In genomic region chr1:209607102-209607794, GRCh38 we compare ENCODE assay signal across 1 cellular context.
A peak's percentile ranks its signal among the peaks of the same experiment; 100 is the strongest.
TF ChIP-seq lines count a peak whose summit lies in the region.

No MANE protein-coding gene starts in this region.

TF ChIP-seq in GM12878, 131 proteins besides CTCF, POLR2A, EP300 and RAD21 (continues in another document):
- TF ChIP-seq ZBTB33 (IDR thresholded peaks at IDR 0.05) (no peak), MXI1 (IDR thresholded peaks at IDR 0.05; ENCODE audit: low read depth, low read length) (no peak), ATF7 (IDR thresholded peaks at IDR 0.05; ENCODE audit: low read depth) (peak; percentile 52; the same call in 1 of the 2 replicates), JUNB (IDR thresholded peaks at IDR 0.05) (peak; percentile 59), ZNF384 (IDR thresholded peaks at IDR 0.05; ENCODE audit: borderline replicate concordance, low read depth, low read length) (no peak), SREBF1 (IDR thresholded peaks at IDR 0.05; ENCODE audit: low read length) (no peak), KDM1A (IDR thresholded peaks at IDR 0.05; ENCODE audit: borderline replicate concordance) (no peak), KAT2A (conservative IDR thresholded peaks at IDR 0.05; ENCODE audit: control insufficient read depth, low read depth, low read length) (no peak), ZBTB11 (CRISPR knock-in tag; IDR thresholded peaks at IDR 0.05) (no peak), RCOR1 (conservative IDR thresholded peaks at IDR 0.05; ENCODE audit: low read depth, low read length) (no peak), MEF2B (IDR thresholded peaks at IDR 0.05; ENCODE audit: partially characterized antibody, poor library complexity, severe bottlenecking) (peak; percentile 48), E4F1 (IDR thresholded peaks at IDR 0.05; ENCODE audit: borderline replicate concordance, partially characterized antibody) (no peak), NBN (IDR thresholded peaks at IDR 0.05) (0 out of 2 replicates have a peak, but pooled peaks have one; percentile 3), RELA (IDR thresholded peaks at IDR 0.05; ENCODE audit: borderline replicate concordance, partially characterized antibody) (peak; percentile 77), POLR2AphosphoS5 (IDR thresholded peaks at IDR 0.05; ENCODE audit: low read length) (0 out of 2 replicates have a peak, but pooled peaks have one; percentile 28), PML (IDR thresholded peaks at IDR 0.05; ENCODE audit: low read length) (no peak), CHD4 (IDR thresholded peaks at IDR 0.05) (no peak), RELB (IDR thresholded peaks at IDR 0.05; ENCODE audit: low read depth) (peak; percentile 82; the same call in 1 of the 2 replicates), SIX5 (IDR thresholded peaks at IDR 0.05; ENCODE audit: low read depth, low read length, severe bottlenecking) (no peak), JUND (IDR thresholded peaks at IDR 0.05; ENCODE audit: low read depth, low read length) (no peak), CBFB (IDR thresholded peaks at IDR 0.05; ENCODE audit: low read depth) (no peak), POLR2AphosphoS2 (IDR thresholded peaks at IDR 0.05; ENCODE audit: low read depth, low read length) (no peak), IRF3 (IDR thresholded peaks at IDR 0.05) (no peak), TCF3 (IDR thresholded peaks at IDR 0.05; ENCODE audit: borderline replicate concordance, insufficient read depth, low read depth, low read length) (no peak), CEBPZ (IDR thresholded peaks at IDR 0.05; ENCODE audit: low read depth, low read length) (no peak), CBX3 (IDR thresholded peaks at IDR 0.05; ENCODE audit: borderline replicate concordance, low read depth) (no peak), IRF5 (IDR thresholded peaks at IDR 0.05; ENCODE audit: borderline replicate concordance) (no peak), ZNF622 (IDR thresholded peaks at IDR 0.05) (no peak), BCLAF1 (IDR thresholded peaks at IDR 0.05) (no peak), NKRF (conservative IDR thresholded peaks at IDR 0.05) (no peak), STAT1 (conservative IDR thresholded peaks at IDR 0.05) (no peak), NR2F1 (conservative IDR thresholded peaks at IDR 0.05) (no peak), BRCA1 (IDR thresholded peaks at IDR 0.05; ENCODE audit: low read depth, low read length) (no peak), SREBF2 (IDR thresholded peaks at IDR 0.05; ENCODE audit: low read length) (no peak), PAX8 (IDR thresholded peaks at IDR 0.05) (no peak), FOS (IDR thresholded peaks at IDR 0.05; ENCODE audit: borderline replicate concordance, extremely low read depth, insufficient read length) (no peak), MAX (IDR thresholded peaks at IDR 0.05; ENCODE audit: low read depth, low read length) (no peak), KLF5 (IDR thresholded peaks at IDR 0.05; ENCODE audit: partially characterized antibody) (no peak), RAD51 (IDR thresholded peaks at IDR 0.05) (no peak), SMARCA5 (IDR thresholded peaks at IDR 0.05) (0 out of 2 replicates have a peak, but pooled peaks have one; percentile 13), SP1 (IDR thresholded peaks at IDR 0.05; ENCODE audit: low read depth, low read length) (no peak), ZBED1 (IDR thresholded peaks at IDR 0.05; ENCODE audit: borderline replicate concordance) (no peak)
